In the genomic region with DNA sequence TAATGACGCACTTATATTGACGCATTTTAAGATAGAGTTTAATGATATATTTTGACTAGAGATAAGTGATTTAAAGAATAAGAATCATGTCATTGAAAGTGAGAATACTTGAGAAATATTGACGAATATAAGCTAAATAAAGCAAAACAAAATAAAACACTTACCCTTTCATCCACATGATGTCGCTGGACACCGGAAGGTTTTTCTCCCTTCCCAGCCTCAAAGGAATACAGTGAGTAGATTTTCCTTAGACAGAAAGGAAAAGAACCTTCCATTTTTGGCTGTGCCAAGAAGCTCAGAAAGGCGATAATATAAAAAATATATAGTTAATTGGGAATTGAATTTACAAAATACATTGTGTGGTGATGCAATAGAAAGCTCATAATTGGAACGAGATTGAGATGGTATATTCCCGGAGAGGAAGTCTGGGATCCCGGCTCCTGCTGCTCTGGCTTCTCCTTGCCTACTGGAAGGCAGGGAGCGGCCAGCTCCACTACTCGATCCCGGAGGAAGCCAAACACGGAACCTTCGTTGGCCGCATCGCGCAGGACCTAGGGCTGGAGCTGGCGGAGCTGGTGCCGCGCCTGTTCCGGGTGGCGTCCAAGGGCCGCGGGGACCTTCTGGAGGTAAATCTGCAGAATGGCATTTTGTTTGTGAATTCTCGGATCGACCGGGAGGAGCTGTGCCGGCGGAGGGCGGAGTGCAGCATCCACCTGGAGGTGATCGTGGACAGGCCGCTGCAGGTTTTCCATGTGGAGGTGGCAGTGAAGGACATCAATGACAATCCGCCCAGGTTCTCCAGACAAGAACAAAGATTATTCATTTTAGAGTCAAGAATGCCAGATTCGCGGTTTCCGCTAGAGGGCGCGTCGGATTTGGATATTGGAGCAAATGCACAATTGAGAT, we compare ENCODE assay signal across 9 cellular contexts. TPM values are rescaled to one million over a fixed set of nuclear protein-coding genes. Genes with fewer than 3 reads are reported as not detected.
DNase-seq lines count a peak whose midpoint lies in the region; ATAC-seq, FAIRE-seq and TF ChIP-seq lines count a peak whose summit lies in the region.
"Had no signal": no experiment of that assay in that cellular context is flagged by ENCODE, and none has a peak within 500 bp of the region (broad histone marks: within the 10 kb centered on the region; RNA-seq: fewer than 3 reads in every experiment).

A gene (plus strand): TSS at position 239 of the 906 bp plus-strand sequence.

- H3K36me3 ChIP-seq in keratinocyte (ENCODE audit: control insufficient read depth in 2 of 2, extremely low read depth in 1 of 2, insufficient read depth in 2 of 2, low read length in 2 of 2) (no peaks in the 10 kb centered on the region), prostate gland (no peaks in the 10 kb centered on the region)
- H3K36me3 ChIP-seq: SJSA1 had no signal

- H3K4me1 ChIP-seq in keratinocyte (ENCODE audit: control insufficient read depth, extremely low read depth, insufficient read depth, low read length) (no peaks in the 10 kb centered on the region), prostate gland (replicated peaks) (no peaks in the 10 kb centered on the region)
- H3K4me1 ChIP-seq: SJSA1 had no signal

- no peaks in the 10 kb centered on the region for H3K36me3 Mint-ChIP-seq in natural killer cell treated with Interleukin-12 subunit alpha and Interleukin-12 subunit beta and Interleukin-15 and Interleukin-18, amount 100 ng/mL, for 72 hours

- H3K4me3 Mint-ChIP-seq in natural killer cell treated with Interleukin-12 subunit alpha and Interleukin-12 subunit beta and Interleukin-15 and Interleukin-18, amount 100 ng/mL, for 72 hours: no peak within 1 kb of the TSS

- dilution Hi-C loops in keratinocyte (cut with MboI; ENCODE audit: extremely low pct_ligation_motif_present, low sequenced_read_pairs): no loop called here

- H3K27ac ChIP-seq in keratinocyte (ENCODE audit: control insufficient read depth, insufficient read depth, low read length): no peak within 1 kb of the TSS
- no peak within 1 kb of the TSS for H3K27ac ChIP-seq in prostate gland
- H3K27ac ChIP-seq: SJSA1 had no signal

- H3K9me1 ChIP-seq in keratinocyte (ENCODE audit: control insufficient read depth, extremely low read depth, insufficient read depth, low read length): no peaks in the 10 kb centered on the region

- DNase-seq in Caki2 (ENCODE audit: low read depth) (peak; percentile 61), HK-2 (ENCODE audit: unreplicated experiment) (peak; percentile 16), astrocyte of the cerebellum (ENCODE audit: low read depth) (no peak), keratinocyte (ENCODE audit: low read depth, low spot score) (no peak), OCI-M2 (lab: John Stamatoyannopoulos, UW; ENCODE audit: unreplicated experiment) (no peak), prostate gland (ENCODE audit: low spot score) (no peak)
- DNase-seq in natural killer cell treated with Interleukin-12 subunit alpha and Interleukin-12 subunit beta and Interleukin-15 and Interleukin-18, amount 100 ng/mL, for 72 hours (ENCODE audit: low spot score): no peak

- intact Hi-C loops in prostate gland (cut with DNase I): no loop called here

- H3K9ac ChIP-seq in keratinocyte (ENCODE audit: control insufficient read depth, extremely low read depth, insufficient read depth, low read length): no peak within 1 kb of the TSS

- TF ChIP-seq CTCF in astrocyte of the cerebellum (IDR thresholded peaks at IDR 0.05; ENCODE audit: low read depth, low read length, missing control alignments) (peak; percentile 6), keratinocyte (optimal IDR thresholded peaks at IDR 0.05 in 1 of 3, IDR thresholded peaks at IDR 0.05 in 1 of 3, conservative IDR thresholded peaks at IDR 0.05 in 1 of 3; ENCODE audit: extremely low read depth in 1 of 3, insufficient read depth in 2 of 3, low read length in 3 of 3) (peak; percentile 23 to 37 (median 34)), prostate gland (IDR thresholded peaks at IDR 0.05) (no peak)

- no peak within 1 kb of the TSS for H3K27ac Mint-ChIP-seq in natural killer cell treated with Interleukin-12 subunit alpha and Interleukin-12 subunit beta and Interleukin-15 and Interleukin-18, amount 100 ng/mL, for 72 hours

- no peaks in the 10 kb centered on the region for H3K4me1 Mint-ChIP-seq in natural killer cell treated with Interleukin-12 subunit alpha and Interleukin-12 subunit beta and Interleukin-15 and Interleukin-18, amount 100 ng/mL, for 72 hours (ENCODE audit: low read depth in 2 of 2)

- no peaks in the 10 kb centered on the region for H3K27me3 ChIP-seq in keratinocyte (ENCODE audit: control insufficient read depth, extremely low read depth, insufficient read depth, low read length)
- H3K27me3 ChIP-seq in prostate gland (replicated peaks; ENCODE audit: insufficient read depth): peaks cover 2% of the 10 kb centered on the region
- H3K27me3 ChIP-seq: SJSA1 had no signal

- FAIRE-seq in keratinocyte (lab: Jason Lieb, UNC): no peak

- H3K27me3 Mint-ChIP-seq in natural killer cell treated with Interleukin-12 subunit alpha and Interleukin-12 subunit beta and Interleukin-15 and Interleukin-18, amount 100 ng/mL, for 72 hours: peaks cover 0 to 5% of the 10 kb centered on the region in 2 donors

- in situ Hi-C loops in Caki2 (cut with HindIII; ENCODE audit: low pct_unique_long_range_greater_than_20kb, low sequenced_read_pairs): no loop called here
- in situ Hi-C loops in astrocyte of the cerebellum (cut with HindIII; ENCODE audit: low sequenced_read_pairs): no loop called here

- no peak for ATAC-seq in natural killer cell treated with Interleukin-12 subunit alpha and Interleukin-12 subunit beta and Interleukin-15 and Interleukin-18, amount 100 ng/mL, for 72 hours
- ATAC-seq in GM18505 (IDR thresholded peaks at IDR 0.05; ENCODE audit: unreplicated experiment): no peak

- H3K4me3 ChIP-seq in astrocyte of the cerebellum (ENCODE audit: low read depth, low read length) (no peak within 1 kb of the TSS), keratinocyte (ENCODE audit: control insufficient read depth in 2 of 3, extremely low read depth in 1 of 3, insufficient read depth in 2 of 3, low read depth in 1 of 3, low read length in 3 of 3) (no peak within 1 kb of the TSS), prostate gland (no peak within 1 kb of the TSS)
- H3K4me3 ChIP-seq: SJSA1 had no signal

- H2AFZ ChIP-seq in keratinocyte (ENCODE audit: control insufficient read depth, low read length): no peak within 1 kb of the TSS

- no peak for TF ChIP-seq POLR2A in prostate gland (IDR thresholded peaks at IDR 0.05)
- TF ChIP-seq POLR2A in GM18505 (IDR thresholded peaks at IDR 0.05; ENCODE audit: borderline replicate concordance, extremely low read depth, insufficient read depth, insufficient read length): no peak

- H3K9me3 ChIP-seq in keratinocyte (ENCODE audit: control insufficient read depth, low read depth, low read length) (peaks cover 9% of the 10 kb centered on the region), prostate gland (no peaks in the 10 kb centered on the region)
- H3K9me3 ChIP-seq: SJSA1 had no signal

- 30% methylated on average over 39 of the region's 39 CpGs for WGBS in prostate gland

- no peak within 1 kb of the TSS for H3K4me2 ChIP-seq in keratinocyte (ENCODE audit: control insufficient read depth, extremely low read depth, insufficient read depth, low read depth, low read length)

- H4K20me1 ChIP-seq in keratinocyte (ENCODE audit: control insufficient read depth, extremely low read depth, insufficient read depth, low read length): no peaks in the 10 kb centered on the region

- H3K79me2 ChIP-seq in keratinocyte (ENCODE audit: control insufficient read depth, insufficient read depth, low read length): no peaks in the 10 kb centered on the region

- no peaks in the 10 kb centered on the region for H3K9me3 Mint-ChIP-seq in natural killer cell treated with Interleukin-12 subunit alpha and Interleukin-12 subunit beta and Interleukin-15 and Interleukin-18, amount 100 ng/mL, for 72 hours

RNA-seq across cellular contexts. Expression of the gene that starts here (rescaled TPM):
- 2.5 and 2.8 TPM in 2 replicates for total RNA-seq in Caki2 (2014; rRNA removed; shearing (Covaris generic); ENCODE audit: low replicate concordance)
- 0.01 TPM in 1 of 3 replicates, not detected in the others for polyA plus RNA-seq in keratinocyte
- not detected for polyA plus RNA-seq in keratinocyte (2011; ENCODE audit: low read depth)
- polyA plus RNA-seq in keratinocyte (2011; cell fraction: cytosol; rRNA removed): not detected in 2 replicates
- not detected in 2 replicates for polyA plus RNA-seq in keratinocyte (2011; cell fraction: nucleus; rRNA removed)
- polyA plus RNA-seq in keratinocyte (2012; ENCODE audit: low replicate concordance): not detected in 2 replicates
- not detected in 3 replicates for polyA minus RNA-seq in keratinocyte
- polyA minus RNA-seq in keratinocyte (2011; cell fraction: cytosol; rRNA and poly(A)+ RNA removed): not detected
- polyA minus RNA-seq in keratinocyte (2011; cell fraction: nucleus; rRNA and poly(A)+ RNA removed): 0.11 and 0.16 TPM in 2 replicates
- under 1 TPM in 1 of 2 donors, not detected in 1; 0.14 TPM for total RNA-seq in prostate gland
- total RNA-seq in natural killer cell treated with Interleukin-12 subunit alpha and Interleukin-12 subunit beta and Interleukin-15 and Interleukin-18, amount 100 ng/mL, for 72 hours: not detected
- total RNA-seq: SJSA1 had no signal

Comparison
In these comparisons a context has a peak if more than half of its experiments do, and no peak if none do; other contexts are left out.
1. DNase-seq: peak in Caki2 (single experiment) and HK-2 (single experiment); none in astrocyte of the cerebellum (single experiment), keratinocyte (single experiment), OCI-M2 (single experiment), prostate gland (single experiment) and natural killer cell treated with Interleukin-12 subunit alpha and Interleukin-12 subunit beta and Interleukin-15 and Interleukin-18, amount 100 ng/mL, for 72 hours (single experiment).
2. CTCF ChIP-seq: peak in astrocyte of the cerebellum (single experiment) and keratinocyte (3 of 3); none in prostate gland (0 of 4).